In genomic region chr9:137582286-137582860, GRCh38 we compare ENCODE assay signal across 11 cellular contexts. TPM values are rescaled to one million over a fixed set of nuclear protein-coding genes. Genes with fewer than 3 reads are reported as not detected.
DNase-seq lines count a peak whose midpoint lies in the region; ATAC-seq and TF ChIP-seq lines count a peak whose summit lies in the region.
"Had no signal": no experiment of that assay in that cellular context is flagged by ENCODE, and none has a peak within 500 bp of the region (broad histone marks: within the 10 kb centered on the region; RNA-seq: fewer than 3 reads in every experiment).

No MANE protein-coding gene starts in this region.

- no peak overlapping the region for H2BK15ac ChIP-seq in neuronal stem cell (ENCODE audit: low read length)

- H3K23ac ChIP-seq in neuronal stem cell (ENCODE audit: low read depth, low read length, poor library complexity), result no peak overlapping the region

- peaks cover 9% of the 10 kb centered on the region for H3K79me1 ChIP-seq in neuronal stem cell (ENCODE audit: low read depth, low read length)

- no peak overlapping the region for H4K8ac ChIP-seq in neuronal stem cell (ENCODE audit: low read depth, low read length)

- H4K91ac ChIP-seq in neuronal stem cell (ENCODE audit: low read depth, low read length, poor library complexity), result no peak overlapping the region

- no peak overlapping the region for H2BK5ac ChIP-seq in neuronal stem cell (ENCODE audit: low read length)

- peaks cover 4 to 6% of the 10 kb centered on the region in 2 donors for H3K4me1 ChIP-seq in neuronal stem cell (ENCODE audit: control insufficient read depth in 2 of 2, insufficient read depth in 1 of 2, low read depth in 1 of 2, low read length in 2 of 2)

- WGBS in neuronal stem cell (ENCODE audit: extremely low coverage in 2 of 2, insufficient read length in 2 of 2, insufficient replicate concordance in 1 of 2), 2 donors, result no CpG with 5 or more reads among the region's 20 CpGs

- H3K4me3 ChIP-seq in cardiac fibroblast (replicated peaks in 1 of 2; ENCODE audit: low read depth in 2 of 2, low read length in 2 of 2), result no peak overlapping the region
- H3K4me3 ChIP-seq in neuronal stem cell (ENCODE audit: low read length in 2 of 2), result no peak overlapping the region
- H3K4me3 ChIP-seq: transverse colon had no signal

- H3K9me3 ChIP-seq in neuronal stem cell (replicated peaks in 1 of 2; ENCODE audit: control insufficient read depth in 2 of 2, insufficient read depth in 1 of 2, low read depth in 1 of 2, low read length in 2 of 2), result no peaks in the 10 kb centered on the region
- H3K9me3 ChIP-seq: transverse colon had no signal

- ATAC-seq in natural killer cell, result no peak
- ATAC-seq: left colon had no signal

- H3K9me3 Mint-ChIP-seq in natural killer cell, result no peaks in the 10 kb centered on the region

- peaks cover 6 to 9% of the 10 kb centered on the region in 2 donors for H3K4me1 Mint-ChIP-seq in natural killer cell

- H3K4ac ChIP-seq in neuronal stem cell (ENCODE audit: low read length), result no peak overlapping the region

- H3K4me3 Mint-ChIP-seq in natural killer cell, result no peak overlapping the region

- peaks cover 49 to 71% of the 10 kb centered on the region in 2 donors for H3K36me3 ChIP-seq in neuronal stem cell (replicated peaks in 1 of 2; ENCODE audit: control insufficient read depth in 2 of 2, insufficient read depth in 2 of 2, low read length in 2 of 2)
- H3K36me3 ChIP-seq: transverse colon had no signal

- H3K27me3 Mint-ChIP-seq in natural killer cell (ENCODE audit: low read depth in 2 of 2), result no peaks in the 10 kb centered on the region

- no peak overlapping the region for H3K27ac Mint-ChIP-seq in natural killer cell

- peak overlapping the region; percentile 54 for H3K9ac ChIP-seq in neuronal stem cell (ENCODE audit: low read depth, low read length, poor library complexity)

- H3K36me3 Mint-ChIP-seq in natural killer cell, result no peaks in the 10 kb centered on the region

- DNase-seq in NCI-H82 (lab: John Stamatoyannopoulos, UW) (peak; percentile 26), NCI-H82 treated with DMSO at 0.1 percent for 48 hours (lab: John Stamatoyannopoulos, UW; ENCODE audit: unreplicated experiment) (no peak), cardiac fibroblast (ENCODE audit: low read depth in 2 of 2) (peak; percentile 12 to 25), neuronal stem cell (ENCODE audit: low spot score) (no peak), ureter (ENCODE audit: low spot score) (no peak), SW480 (ENCODE audit: low spot score) (no peak), natural killer cell (no peak)
- DNase-seq: left colon, NCI-H345, transverse colon had no signal

- H2AFZ ChIP-seq in neuronal stem cell (ENCODE audit: low read length), result no peak overlapping the region

- H3K27ac ChIP-seq in neuronal stem cell (replicated peaks; ENCODE audit: low read length), result no peak overlapping the region
- H3K27ac ChIP-seq: transverse colon had no signal

- no peak overlapping the region for H2BK120ac ChIP-seq in neuronal stem cell (ENCODE audit: low read depth, low read length)

- H3K14ac ChIP-seq in neuronal stem cell (ENCODE audit: low read length), result no peak overlapping the region

- H2BK12ac ChIP-seq in neuronal stem cell (ENCODE audit: low read length), result no peak overlapping the region

- TF ChIP-seq CTCF in LNCAP (IDR thresholded peaks at IDR 0.05) (peak; percentile 18; the same call in 1 of the 2 replicates), cardiac fibroblast (IDR thresholded peaks at IDR 0.05; ENCODE audit: low read depth, low read length) (peak; percentile 29), natural killer cell (IDR thresholded peaks at IDR 0.05) (no peak)

- H3K18ac ChIP-seq in neuronal stem cell (ENCODE audit: low read length), result no peak overlapping the region

- H3K27me3 ChIP-seq in neuronal stem cell (ENCODE audit: control insufficient read depth in 3 of 3, insufficient read depth in 3 of 3, low read depth in 1 of 3, low read length in 3 of 3), result no peaks in the 10 kb centered on the region
- H3K27me3 ChIP-seq: transverse colon had no signal

- no peak overlapping the region for H2AK5ac ChIP-seq in neuronal stem cell (ENCODE audit: low read depth, low read length)

- intact Hi-C loops in natural killer cell (cut with micrococcal nuclease), result no loop called here

- no peak overlapping the region for H3K4me2 ChIP-seq in neuronal stem cell (ENCODE audit: insufficient read depth, low read length, poor library complexity, severe bottlenecking)

RNA-seq across cellular contexts. Expression of gene DPH7, which starts 3.6 kb away (rescaled TPM):
- 29.5 TPM for polyA plus RNA-seq in neuronal stem cell (2013, experiment 1 of 2)
- 29.6 TPM for polyA plus RNA-seq in neuronal stem cell (2013, experiment 2 of 2)
- total RNA-seq in ureter (43.4 TPM), natural killer cell (10 to 100 TPM; 39.5 to 51.0 (median 48.5) TPM)

RNA-seq across cellular contexts. Expression of gene ZMYND19, which starts 7.9 kb away (rescaled TPM):
- polyA plus RNA-seq in neuronal stem cell (2013, experiment 1 of 2), result 28.9 TPM
- 28.0 TPM for polyA plus RNA-seq in neuronal stem cell (2013, experiment 2 of 2)
- total RNA-seq in ureter (26.3 TPM), natural killer cell (10 to 100 TPM in 2 of 3 donors, 1 to 10 TPM in 1; 6.5 to 18.8 (median 16.3) TPM)

RNA-seq across cellular contexts. Expression of gene ARRDC1, which starts 23.1 kb away (rescaled TPM):
- 28.6 TPM for polyA plus RNA-seq in neuronal stem cell (2013, experiment 1 of 2)
- 28.4 TPM for polyA plus RNA-seq in neuronal stem cell (2013, experiment 2 of 2)
- total RNA-seq in ureter (118 TPM), natural killer cell (100 to 1,000 TPM in 1 of 3 donors, 10 to 100 TPM in 2; 80.7 to 105 (median 92.9) TPM)

RNA-seq across cellular contexts. Expression of gene MRPL41, which starts 30.7 kb away (rescaled TPM):
- polyA plus RNA-seq in neuronal stem cell (2013, experiment 1 of 2), result 39.7 TPM
- 37.4 TPM for polyA plus RNA-seq in neuronal stem cell (2013, experiment 2 of 2)
- total RNA-seq in ureter, result 38.2 TPM
- total RNA-seq in natural killer cell, result 10 to 100 TPM; 11.5 to 17.9 (median 16.8) TPM

RNA-seq across cellular contexts. Expression of gene PNPLA7, which starts 32.2 kb away (rescaled TPM):
- 0.38 TPM for polyA plus RNA-seq in neuronal stem cell (2013, experiment 1 of 2)
- polyA plus RNA-seq in neuronal stem cell (2013, experiment 2 of 2), result 0.29 TPM
- total RNA-seq in ureter (9.7 TPM), natural killer cell (1 to 10 TPM; 4.3 to 6.4 (median 4.9) TPM)

Comparison
In these comparisons a context has a peak if more than half of its experiments do, and no peak if none do; other contexts are left out.
1. DNase-seq: peak in NCI-H82 (single experiment) and cardiac fibroblast (2 of 2); none in NCI-H82 treated with DMSO at 0.1 percent for 48 hours (single experiment), neuronal stem cell (single experiment), ureter (single experiment), SW480 (single experiment) and natural killer cell (single experiment).